28 cellular contexts compared by ENCODE assay signal in the genomic region with DNA sequence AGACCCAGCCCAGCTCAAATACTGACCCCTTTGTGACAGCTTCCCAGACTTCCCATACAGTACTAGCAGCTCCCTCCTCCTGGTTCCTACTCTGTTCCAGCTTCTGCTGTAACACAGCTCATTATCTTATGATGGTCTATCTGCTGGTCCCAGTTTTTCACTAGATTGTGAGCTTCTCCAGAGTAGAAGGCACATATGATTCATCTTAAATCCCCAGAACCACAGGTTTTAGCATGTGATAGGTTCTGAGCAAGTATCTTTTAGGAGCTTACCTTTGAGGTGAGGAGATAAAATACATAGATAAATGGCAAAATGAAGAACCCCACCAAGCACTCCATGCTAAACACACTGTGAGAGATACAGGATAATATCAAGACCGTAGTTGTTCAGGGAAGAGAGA.
"Had no signal": no experiment of that assay in that cellular context is flagged by ENCODE, and none has a peak within 500 bp of the region (broad histone marks: within the 10 kb centered on the region; RNA-seq: fewer than 3 reads in every experiment).

No MANE protein-coding gene starts in this region.

- H3K4me1 ChIP-seq: suprapubic skin, testis, tibial artery, transverse colon, upper lobe of right lung, uterus, vagina had no signal

- H3K36me3 Mint-ChIP-seq: stimulated activated effector memory CD8-positive, alpha-beta T cell treated with anti-CD3 and anti-CD28 coated beads, Interleukin-12 subunit alpha, Interleukin-12 subunit beta, amount 100 ng/mL, for 72 hours; stimulated activated memory B cell treated with anti-CD40 and anti-IgM and Interleukin-4, amounts not matched to agents 10 μg/mL and 1 μg/mL and 100 μg/mL, for 72 hours; stimulated activated naive B cell treated with anti-CD40 and anti-IgM and Interleukin-4, amounts not matched to agents 10 μg/mL and 1 μg/mL and 100 μg/mL, for 72 hours had no signal

- H3K27me3 Mint-ChIP-seq: type B pancreatic cell had no signal

- H3K9me3 ChIP-seq: stomach, suprapubic skin, testis, thoracic aorta, thyroid gland, tibial artery, tibial nerve, transverse colon, upper lobe of left lung, upper lobe of right lung, uterus, vagina had no signal

- DNase-seq: stimulated activated CD4-positive, alpha-beta T cell treated with anti-CD3 and anti-CD28 coated beads, Interleukin-2, amount 100 ng/mL, for 48 hours; stimulated activated CD4-positive, alpha-beta T cell treated with anti-CD3 and anti-CD28 coated beads, Interleukin-4, amount 100 ng/mL, for 1 hour; stimulated activated CD4-positive, alpha-beta T cell treated with anti-CD3 and anti-CD28 coated beads, Interleukin-4, amount 100 ng/mL, for 24 hours; stimulated activated CD4-positive, alpha-beta T cell treated with anti-CD3 and anti-CD28 coated beads, Interleukin-4, amount 100 ng/mL, for 4 hours; stimulated activated CD8-positive, alpha-beta memory T cell treated with anti-CD3 and anti-CD28 coated beads, Interleukin-4, amount 100 ng/mL, for 48 hours; stimulated activated naive B cell treated with anti-CD40 and anti-IgM and Interleukin-4, amounts not matched to agents 10 μg/mL and 1 μg/mL and 100 μg/mL, for 72 hours; stimulated activated naive CD4-positive, alpha-beta T cell; stimulated activated naive CD4-positive, alpha-beta T cell treated with Interleukin-2 at 50 U/mL for 16 hours; stimulated activated naive CD8-positive, alpha-beta T cell treated with anti-CD3 and anti-CD28 coated beads, Interleukin-15, Interleukin-2, amounts not matched to agents 100 U/mL and 50 U/mL, for 24 hours; stomach; substantia nigra; testis; thyroid gland; tibial artery; transverse colon; trophoblast cell; upper lobe of left lung; upper lobe of right lung; uterus had no signal

- H3K27ac ChIP-seq: stomach, suprapubic skin, testis, thoracic aorta, thyroid gland, tibial artery, tibial nerve, transverse colon, upper lobe of left lung, upper lobe of right lung, uterus, vagina had no signal

- FAIRE-seq: urothelium cell line had no signal

- H3K36me3 ChIP-seq: stomach, suprapubic skin, thoracic aorta, thyroid gland, tibial artery, tibial nerve, transverse colon, upper lobe of left lung, upper lobe of right lung, uterus, vagina had no signal

- H3K4me3 ChIP-seq: stomach, suprapubic skin, testis, thoracic aorta, thyroid gland, tibial artery, tibial nerve, transverse colon, upper lobe of left lung, upper lobe of right lung, uterus, vagina had no signal

- H3K9me3 Mint-ChIP-seq: stimulated activated effector memory CD8-positive, alpha-beta T cell treated with anti-CD3 and anti-CD28 coated beads, Interleukin-12 subunit alpha, Interleukin-12 subunit beta, amount 100 ng/mL, for 72 hours; stimulated activated memory B cell treated with anti-CD40 and anti-IgM and Interleukin-4, amounts not matched to agents 10 μg/mL and 1 μg/mL and 100 μg/mL, for 72 hours; stimulated activated naive B cell treated with anti-CD40 and anti-IgM and Interleukin-4, amounts not matched to agents 10 μg/mL and 1 μg/mL and 100 μg/mL, for 72 hours; stimulated activated naive CD8-positive, alpha-beta T cell treated with anti-CD3 and anti-CD28 coated beads, Interleukin-15, Interleukin-2, amounts not matched to agents 100 ng/mL and 50 ng/mL, for 24 hours; type B pancreatic cell had no signal

- H3K4me1 Mint-ChIP-seq: stimulated activated effector memory CD8-positive, alpha-beta T cell treated with anti-CD3 and anti-CD28 coated beads, Interleukin-12 subunit alpha, Interleukin-12 subunit beta, amount 100 ng/mL, for 72 hours; stimulated activated memory B cell treated with anti-CD40 and anti-IgM and Interleukin-4, amounts not matched to agents 10 μg/mL and 1 μg/mL and 100 μg/mL, for 72 hours; stimulated activated naive B cell treated with anti-CD40 and anti-IgM and Interleukin-4, amounts not matched to agents 10 μg/mL and 1 μg/mL and 100 μg/mL, for 72 hours had no signal

- H3K4me3 Mint-ChIP-seq: stimulated activated effector memory CD8-positive, alpha-beta T cell treated with anti-CD3 and anti-CD28 coated beads, Interleukin-12 subunit alpha, Interleukin-12 subunit beta, amount 100 ng/mL, for 72 hours; stimulated activated memory B cell treated with anti-CD40 and anti-IgM and Interleukin-4, amounts not matched to agents 10 μg/mL and 1 μg/mL and 100 μg/mL, for 72 hours; stimulated activated naive B cell treated with anti-CD40 and anti-IgM and Interleukin-4, amounts not matched to agents 10 μg/mL and 1 μg/mL and 100 μg/mL, for 72 hours; stimulated activated naive CD8-positive, alpha-beta T cell treated with anti-CD3 and anti-CD28 coated beads, Interleukin-15, Interleukin-2, amounts not matched to agents 100 ng/mL and 50 ng/mL, for 24 hours; type B pancreatic cell had no signal

- ATAC-seq: stimulated activated effector memory CD8-positive, alpha-beta T cell treated with anti-CD3 and anti-CD28 coated beads, Interleukin-12 subunit alpha, Interleukin-12 subunit beta, amount 100 ng/mL, for 72 hours; stimulated activated memory B cell treated with anti-CD40 and anti-IgM and Interleukin-4, amounts not matched to agents 10 μg/mL and 1 μg/mL and 100 μg/mL, for 72 hours; stimulated activated naive B cell treated with anti-CD40 and anti-IgM and Interleukin-4, amounts not matched to agents 10 μg/mL and 1 μg/mL and 100 μg/mL, for 72 hours; stimulated activated naive CD8-positive, alpha-beta T cell treated with anti-CD3 and anti-CD28 coated beads, Interleukin-15, Interleukin-2, amounts not matched to agents 100 U/mL and 50 U/mL, for 24 hours; upper lobe of right lung had no signal

- H3K27me3 ChIP-seq: stomach, suprapubic skin, testis, thyroid gland, tibial artery, tibial nerve, transverse colon, upper lobe of left lung, upper lobe of right lung, uterus, vagina had no signal

- H3K27ac Mint-ChIP-seq: stimulated activated effector memory CD8-positive, alpha-beta T cell treated with anti-CD3 and anti-CD28 coated beads, Interleukin-12 subunit alpha, Interleukin-12 subunit beta, amount 100 ng/mL, for 72 hours; stimulated activated memory B cell treated with anti-CD40 and anti-IgM and Interleukin-4, amounts not matched to agents 10 μg/mL and 1 μg/mL and 100 μg/mL, for 72 hours; stimulated activated naive B cell treated with anti-CD40 and anti-IgM and Interleukin-4, amounts not matched to agents 10 μg/mL and 1 μg/mL and 100 μg/mL, for 72 hours; stimulated activated naive CD8-positive, alpha-beta T cell treated with anti-CD3 and anti-CD28 coated beads, Interleukin-15, Interleukin-2, amounts not matched to agents 100 ng/mL and 50 ng/mL, for 24 hours; type B pancreatic cell had no signal
